In genomic region chr17:65783845-65784334, GRCh38 we compare ENCODE assay signal across 1 cellular context.
TF ChIP-seq lines count a peak whose summit lies in the region.

No MANE protein-coding gene starts in this region.

TF ChIP-seq in HepG2, 621 proteins besides CTCF, POLR2A, EP300 and RAD21 (continued from another document and continues in another):
- TF ChIP-seq ZNF687 (CRISPR knock-in tag; IDR thresholded peaks at IDR 0.05) = no peak
- TF ChIP-seq SP5 (CRISPR knock-in tag; IDR thresholded peaks at IDR 0.05; ENCODE audit: borderline replicate concordance, low read depth) = no peak
- TF ChIP-seq ZNF34 (CRISPR knock-in tag; IDR thresholded peaks at IDR 0.05; ENCODE audit: borderline replicate concordance) = no peak
- peak in 1 of 2 experiments; percentile 31; a peak in 1 of 4 replicates for TF ChIP-seq KLF16 (CRISPR knock-in tag; IDR thresholded peaks at IDR 0.05)
- 0 out of 2 replicates have a peak, but pooled peaks have one; percentile 46 for TF ChIP-seq ZNF12 (CRISPR knock-in tag; IDR thresholded peaks at IDR 0.05)
- TF ChIP-seq ZNF850 (CRISPR knock-in tag; conservative IDR thresholded peaks at IDR 0.05) = no peak
- no peak for TF ChIP-seq MIER2 (CRISPR knock-in tag; IDR thresholded peaks at IDR 0.05)
- TF ChIP-seq KLF13 (CRISPR knock-in tag; IDR thresholded peaks at IDR 0.05) = no peak
- TF ChIP-seq JUN (CRISPR knock-in tag; IDR thresholded peaks at IDR 0.05) = no peak
- TF ChIP-seq ZNF724P (CRISPR knock-in tag; IDR thresholded peaks at IDR 0.05; ENCODE audit: borderline replicate concordance) = no peak
- peak; percentile 36; the same call in 1 of the 2 replicates for TF ChIP-seq FOXK1 (CRISPR knock-in tag; IDR thresholded peaks at IDR 0.05; ENCODE audit: borderline replicate concordance, low read depth)
- TF ChIP-seq KAT8 (CRISPR knock-in tag; IDR thresholded peaks at IDR 0.05) = 0 out of 2 replicates have a peak, but pooled peaks have one; percentile 23
- no peak for TF ChIP-seq NFRKB (IDR thresholded peaks at IDR 0.05)
- TF ChIP-seq RFXAP (CRISPR knock-in tag; IDR thresholded peaks at IDR 0.05; ENCODE audit: borderline replicate concordance) = no peak
- no peak for TF ChIP-seq SKIL (CRISPR knock-in tag; IDR thresholded peaks at IDR 0.05; ENCODE audit: borderline replicate concordance)
- no peak for TF ChIP-seq KMT2A (CRISPR knock-in tag; IDR thresholded peaks at IDR 0.05)
- no peak for TF ChIP-seq AKNA (CRISPR knock-in tag; IDR thresholded peaks at IDR 0.05; ENCODE audit: borderline replicate concordance)
- TF ChIP-seq TBL1XR1 (IDR thresholded peaks at IDR 0.05; ENCODE audit: borderline replicate concordance, low read length, partially characterized antibody) = no peak
- TF ChIP-seq ZFP36L2 (CRISPR knock-in tag; IDR thresholded peaks at IDR 0.05) = no peak
- TF ChIP-seq FOXP4 (CRISPR knock-in tag; IDR thresholded peaks at IDR 0.05) = no peak
- TF ChIP-seq ATF5 (CRISPR knock-in tag; IDR thresholded peaks at IDR 0.05; ENCODE audit: low read depth) = no peak
- TF ChIP-seq TAF1 (CRISPR knock-in tag; IDR thresholded peaks at IDR 0.05) = no peak
- no peak for TF ChIP-seq AFF4 (CRISPR knock-in tag; IDR thresholded peaks at IDR 0.05)
- TF ChIP-seq CENPBD1 (CRISPR knock-in tag; IDR thresholded peaks at IDR 0.05; ENCODE audit: borderline replicate concordance, low read depth) = no peak
- no peak for TF ChIP-seq HMGA1 (CRISPR knock-in tag; conservative IDR thresholded peaks at IDR 0.05)
- TF ChIP-seq THRA (CRISPR knock-in tag; IDR thresholded peaks at IDR 0.05; ENCODE audit: borderline replicate concordance) = no peak
- no peak for TF ChIP-seq ZNF367 (CRISPR knock-in tag; IDR thresholded peaks at IDR 0.05; ENCODE audit: borderline replicate concordance)
- TF ChIP-seq GRHL1 (CRISPR knock-in tag; conservative IDR thresholded peaks at IDR 0.05) = no peak
- no peak for TF ChIP-seq ZNF781 (CRISPR knock-in tag; IDR thresholded peaks at IDR 0.05; ENCODE audit: borderline replicate concordance, not compliant biosample characterization)
- TF ChIP-seq SPEN (CRISPR knock-in tag; IDR thresholded peaks at IDR 0.05; ENCODE audit: low read depth) = no peak
- TF ChIP-seq ZNF839 (CRISPR knock-in tag; IDR thresholded peaks at IDR 0.05; ENCODE audit: borderline replicate concordance) = no peak
- TF ChIP-seq ZNF644 (CRISPR knock-in tag; IDR thresholded peaks at IDR 0.05; ENCODE audit: low read depth) = peak; percentile 99
- no peak for TF ChIP-seq MAZ (IDR thresholded peaks at IDR 0.05; ENCODE audit: borderline replicate concordance, low read depth, low read length)
- no peak for TF ChIP-seq MAZ (CRISPR knock-in tag; IDR thresholded peaks at IDR 0.05; ENCODE audit: low read depth)
- TF ChIP-seq ASH2L (IDR thresholded peaks at IDR 0.05; ENCODE audit: insufficient read length, low read depth, low read length) = peak; percentile 30
